ENCODE assay signal across 17 cellular contexts in the genomic region with DNA sequence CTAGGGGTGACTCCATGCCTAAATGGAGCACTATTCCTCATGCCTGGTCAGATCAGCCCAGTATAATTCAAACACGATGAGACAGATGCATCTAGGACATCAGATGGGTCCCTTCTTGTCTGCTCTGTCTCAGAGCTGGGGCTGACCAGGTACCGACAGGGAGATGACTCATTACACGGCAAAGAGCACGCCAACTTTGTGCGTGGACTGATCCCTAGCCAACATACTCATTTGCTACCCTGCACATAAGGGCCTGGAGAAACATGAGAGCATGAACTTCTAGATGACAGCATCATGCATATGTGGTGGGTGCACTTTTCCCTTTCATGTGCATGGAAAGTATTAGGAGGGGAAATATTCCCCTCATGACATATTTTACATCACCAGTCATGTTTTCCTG. TPM values are rescaled to one million over a fixed set of nuclear protein-coding genes. Genes with fewer than 3 reads are reported as not detected.
DNase-seq lines count a peak whose midpoint lies in the region; ATAC-seq and TF ChIP-seq lines count a peak whose summit lies in the region.
"Had no signal": no experiment of that assay in that cellular context is flagged by ENCODE, and none has a peak within 500 bp of the region (broad histone marks: within the 10 kb centered on the region; RNA-seq: fewer than 3 reads in every experiment).

No MANE protein-coding gene starts in this region.

- H3K27ac Mint-ChIP-seq in effector memory CD8-positive, alpha-beta T cell: no peak overlapping the region
- H3K27ac Mint-ChIP-seq: H9 had no signal

- H3K9me3 Mint-ChIP-seq in effector memory CD8-positive, alpha-beta T cell: no peaks in the 10 kb centered on the region
- no peaks in the 10 kb centered on the region for H3K9me3 Mint-ChIP-seq in activated T-cell treated with anti-CD3 and anti-CD28 coated beads, Interleukin-2, amount 50 U/mL, for 4 hours
- H3K9me3 Mint-ChIP-seq: CD8-positive, alpha-beta memory T cell; H9 had no signal

- no peaks in the 10 kb centered on the region for H3K36me3 Mint-ChIP-seq in effector memory CD8-positive, alpha-beta T cell (ENCODE audit: insufficient read depth)
- no peaks in the 10 kb centered on the region for H3K36me3 Mint-ChIP-seq in activated T-cell treated with anti-CD3 and anti-CD28 coated beads, Interleukin-2, amount 50 U/mL, for 4 hours (ENCODE audit: insufficient read depth)
- H3K36me3 Mint-ChIP-seq: CD8-positive, alpha-beta memory T cell had no signal

- H3K4me3 ChIP-seq in AG10803 (ENCODE audit: low read length) (no peak overlapping the region), epithelial cell of esophagus (ENCODE audit: low read length) (no peak overlapping the region)
- H3K4me3 ChIP-seq: A549, BLaER1 had no signal

- TF ChIP-seq CTCF in AG10803 (conservative IDR thresholded peaks at IDR 0.05; ENCODE audit: low read length): no peak
- no peak for TF ChIP-seq CTCF in epithelial cell of esophagus (IDR thresholded peaks at IDR 0.05; ENCODE audit: insufficient read depth, low read depth, low read length, missing control alignments)

- ATAC-seq in effector memory CD8-positive, alpha-beta T cell (replicated peaks): no peak
- no peak for ATAC-seq in activated T-cell treated with anti-CD3 and anti-CD28 coated beads, Interleukin-2, amount 50 U/mL, for 4 hours
- ATAC-seq: A549, HepG2 had no signal

- DNase-seq in AG10803 (ENCODE audit: low read depth) (peak; percentile 4), Daoy (ENCODE audit: low read depth) (peak; percentile 41), RPMI7951 (ENCODE audit: low read depth) (peak; percentile 78), epithelial cell of esophagus (ENCODE audit: low read depth) (peak; percentile 16), T-helper 2 cell (no peak), NCI-H2029 treated with DMSO at 0.1 percent for 48 hours (lab: John Stamatoyannopoulos, UW) (no peak)
- no peak for DNase-seq in effector memory CD8-positive, alpha-beta T cell
- DNase-seq in activated T-cell treated with anti-CD3 and anti-CD28 coated beads, Interleukin-2, amount 50 U/mL, for 4 hours: no peak
- DNase-seq: AML-193; Caco-2; CD8-positive, alpha-beta memory T cell; DND-41; GOT3; H9 had no signal

- H3K4me3 Mint-ChIP-seq in effector memory CD8-positive, alpha-beta T cell: no peak overlapping the region
- H3K4me3 Mint-ChIP-seq in activated T-cell treated with anti-CD3 and anti-CD28 coated beads, Interleukin-2, amount 50 U/mL, for 4 hours: no peak overlapping the region
- H3K4me3 Mint-ChIP-seq: CD8-positive, alpha-beta memory T cell; H9 had no signal

- H3K4me1 Mint-ChIP-seq in effector memory CD8-positive, alpha-beta T cell (ENCODE audit: low read depth in 2 of 2): peaks cover 9 to 17% of the 10 kb centered on the region in 2 donors
- H3K4me1 Mint-ChIP-seq in activated T-cell treated with anti-CD3 and anti-CD28 coated beads, Interleukin-2, amount 50 U/mL, for 4 hours (ENCODE audit: low read depth): peaks cover 27% of the 10 kb centered on the region

- H3K27me3 Mint-ChIP-seq in effector memory CD8-positive, alpha-beta T cell: peaks cover 25 to 32% of the 10 kb centered on the region in 2 donors
- peaks cover 2% of the 10 kb centered on the region for H3K27me3 Mint-ChIP-seq in activated T-cell treated with anti-CD3 and anti-CD28 coated beads, Interleukin-2, amount 50 U/mL, for 4 hours (ENCODE audit: low read depth)

RNA-seq across cellular contexts. Expression of a gene that starts 35.0 kb away (rescaled TPM):
- not detected in 2 replicates for total RNA-seq in Daoy (2014; rRNA removed; shearing (Covaris generic))
- total RNA-seq in RPMI7951 (2014; rRNA removed; shearing (Covaris generic)): not detected in 2 replicates
- not detected for total RNA-seq in activated T-cell treated with anti-CD3 and anti-CD28 coated beads, Interleukin-2, amount 50 U/mL, for 4 hours
- total RNA-seq: Caco-2; CD8-positive, alpha-beta memory T cell; H9; HepG2 had no signal

Comparison
In these comparisons a context has a peak if more than half of its experiments do, and no peak if none do; other contexts are left out.
1. DNase-seq: peak in AG10803 (single experiment), Daoy (single experiment), RPMI7951 (single experiment) and epithelial cell of esophagus (single experiment); none in T-helper 2 cell (0 of 5), effector memory CD8-positive, alpha-beta T cell (0 of 3), activated T-cell treated with anti-CD3 and anti-CD28 coated beads, Interleukin-2, amount 50 U/mL, for 4 hours (single experiment) and NCI-H2029 treated with DMSO at 0.1 percent for 48 hours (single experiment).